13 cellular contexts compared by ENCODE assay signal in the genomic region with DNA sequence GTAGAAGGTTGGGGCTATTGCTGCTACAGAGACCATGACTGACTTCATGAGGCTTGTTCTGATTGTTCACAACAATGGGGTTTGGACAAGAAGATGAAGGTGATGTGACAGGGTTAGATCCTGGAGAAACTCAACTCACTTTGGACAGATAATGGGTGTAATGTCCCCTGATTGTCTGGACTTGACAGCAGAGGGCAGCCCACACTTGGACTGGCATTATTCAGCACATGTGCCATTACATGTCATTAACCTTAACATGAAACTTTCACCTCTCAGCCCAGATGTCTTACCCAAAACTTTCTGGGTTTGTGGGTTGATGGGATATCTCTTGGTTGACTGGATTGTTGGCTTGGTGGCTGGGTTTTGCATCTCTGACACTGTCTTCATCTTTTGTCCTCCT.
DNase-seq lines count a peak whose midpoint lies in the region; ATAC-seq, FAIRE-seq and TF ChIP-seq lines count a peak whose summit lies in the region.
"Had no signal": no experiment of that assay in that cellular context is flagged by ENCODE, and none has a peak within 500 bp of the region (broad histone marks: within the 10 kb centered on the region; RNA-seq: fewer than 3 reads in every experiment).

No MANE protein-coding gene starts in this region.

- FAIRE-seq in frontal cortex (lab: Jason Lieb, UNC): no peak
- FAIRE-seq: G401.6 had no signal

- no TSS peak for BruUV-seq in PC-3 (replicated peaks; lab: Mats Ljungman, UMichigan)

- TF ChIP-seq RAD21 in SK-N-SH (IDR thresholded peaks at IDR 0.05; ENCODE audit: low read length): no peak

- H3K27me3 ChIP-seq in SK-N-SH (ENCODE audit: insufficient read depth) (no peaks in the 10 kb centered on the region), PC-3 (ENCODE audit: low read length) (no peaks in the 10 kb centered on the region), smooth muscle cell (ENCODE audit: low read depth) (no peaks in the 10 kb centered on the region)

- H3K79me2 ChIP-seq in SK-N-SH (ENCODE audit: insufficient read depth) (no peaks in the 10 kb centered on the region), PC-3 (ENCODE audit: low read length) (no peaks in the 10 kb centered on the region), smooth muscle cell (ENCODE audit: low read depth) (no peaks in the 10 kb centered on the region)

- H3F3A ChIP-seq in SK-N-SH (replicated peaks; ENCODE audit: insufficient read depth): no peaks in the 10 kb centered on the region
- no peaks in the 10 kb centered on the region for H3F3A ChIP-seq in PC-3 (ENCODE audit: low read length, unreplicated experiment)
- no peaks in the 10 kb centered on the region for H3F3A ChIP-seq in smooth muscle cell (ENCODE audit: low read depth)

- TF ChIP-seq CTCF in SK-N-SH (IDR thresholded peaks at IDR 0.05): peak; percentile 17; the same call in 1 of the 2 replicates
- no peak for TF ChIP-seq CTCF in PC-3 (conservative IDR thresholded peaks at IDR 0.05; ENCODE audit: low read depth, low read length)
- TF ChIP-seq CTCF in epithelial cell of proximal tubule (conservative IDR thresholded peaks at IDR 0.05; ENCODE audit: low read depth, low read length): peak; percentile 45
- TF ChIP-seq CTCF in smooth muscle cell (IDR thresholded peaks at IDR 0.05; ENCODE audit: borderline replicate concordance, insufficient read depth, poor library complexity, severe bottlenecking): no peak

- H3K9me2 ChIP-seq in SK-N-SH (no peaks in the 10 kb centered on the region), PC-3 (replicated peaks; ENCODE audit: low read length) (no peaks in the 10 kb centered on the region)

- H2AFZ ChIP-seq in SK-N-SH (ENCODE audit: low read depth): no peak overlapping the region
- no peak overlapping the region for H2AFZ ChIP-seq in PC-3 (ENCODE audit: low read length)
- H2AFZ ChIP-seq in smooth muscle cell (ENCODE audit: low read depth): no peak overlapping the region

- H4K20me1 ChIP-seq in SK-N-SH (ENCODE audit: insufficient read depth) (no peaks in the 10 kb centered on the region), PC-3 (ENCODE audit: low read length) (no peaks in the 10 kb centered on the region), smooth muscle cell (ENCODE audit: low read depth) (no peaks in the 10 kb centered on the region)

- no peaks in the 10 kb centered on the region for H3K9me3 ChIP-seq in SK-N-SH
- no peaks in the 10 kb centered on the region for H3K9me3 ChIP-seq in PC-3 (ENCODE audit: low read length)
- no peaks in the 10 kb centered on the region for H3K9me3 ChIP-seq in smooth muscle cell (replicated peaks; ENCODE audit: low read depth)

- DNase-seq in SK-N-SH (no peak), PC-3 (peak; percentile 3), epithelial cell of proximal tubule (ENCODE audit: low read depth) (no peak), smooth muscle cell (lab: John Stamatoyannopoulos, UW; ENCODE audit: unreplicated experiment) (no peak), frontal cortex (ENCODE audit: low spot score in 2 of 2) (no peak), superior temporal gyrus (ENCODE audit: extremely low spot score) (no peak)
- DNase-seq: activated CD8-positive, alpha-beta memory T cell treated with anti-CD3 and anti-CD28 coated beads, Interleukin-2, amount 50 U/mL, for 48 hours; amygdala; naive B cell; Right ventricle myocardium superior had no signal

- ATAC-seq in SK-N-SH treated with all-trans-retinoic acid at 6 μM for 48 hours (no peak), PC-3 (no peak), HG02759 (IDR thresholded peaks at IDR 0.05; ENCODE audit: unreplicated experiment) (no peak)

- POLR2A ChIA-PET in SK-N-SH (lab: Yijun Ruan, JAX): no interaction called here
- POLR2A ChIA-PET in PC-3 (lab: Charles Lee; ENCODE audit: unreplicated experiment): no interaction called here

- intact Hi-C loops in PC-3 (cut with micrococcal nuclease): no loop called here

- TF ChIP-seq EP300 in SK-N-SH (IDR thresholded peaks at IDR 0.05; ENCODE audit: borderline replicate concordance in 1 of 2, low read depth in 1 of 2, low read length in 1 of 2): no peak

- H3K4me2 ChIP-seq in SK-N-SH (0 out of 2 replicates have a peak overlapping the region, but pooled peaks have one; percentile 25), PC-3 (ENCODE audit: low read length) (no peak overlapping the region), smooth muscle cell (peak overlapping the region; percentile 60)

- H3K9ac ChIP-seq in SK-N-SH (0 out of 2 replicates have a peak overlapping the region, but pooled peaks have one; percentile 19), PC-3 (ENCODE audit: low read length) (no peak overlapping the region), smooth muscle cell (ENCODE audit: low read depth) (peak overlapping the region; percentile 71)

- H3K36me3 ChIP-seq in SK-N-SH (replicated peaks in 1 of 2; ENCODE audit: control insufficient read depth in 1 of 2, insufficient read depth in 2 of 2, low read length in 1 of 2) (no peaks in the 10 kb centered on the region), PC-3 (ENCODE audit: low read depth, low read length) (no peaks in the 10 kb centered on the region), smooth muscle cell (ENCODE audit: low read depth) (no peaks in the 10 kb centered on the region)

- peak overlapping the region in 1 of 2 experiments; percentile 88; a peak in 2 of 4 replicates for H3K27ac ChIP-seq in SK-N-SH (ENCODE audit: low read depth in 2 of 2, low read length in 1 of 2)
- no peak overlapping the region for H3K27ac ChIP-seq in PC-3 (ENCODE audit: low read length)
- H3K27ac ChIP-seq in smooth muscle cell (ENCODE audit: low read depth): peak overlapping the region; percentile 96

- CTCF ChIA-PET in SK-N-SH (lab: Yijun Ruan, JAX) (no interaction called here), PC-3 (lab: Charles Lee) (no interaction called here)

- H3K4me3 ChIP-seq in SK-N-SH (ENCODE audit: low read depth in 2 of 2, low read length in 1 of 2) (no peak overlapping the region; a peak in 1 of 4 replicates), PC-3 (ENCODE audit: low read length) (no peak overlapping the region), epithelial cell of proximal tubule (ENCODE audit: low read depth, low read length) (no peak overlapping the region), smooth muscle cell (no peak overlapping the region)

- H3K4me1 ChIP-seq in SK-N-SH (ENCODE audit: control insufficient read depth in 1 of 2, insufficient read depth in 2 of 2, low read depth in 1 of 2, low read length in 1 of 2) (no peaks in the 10 kb centered on the region), PC-3 (ENCODE audit: insufficient read depth, low read length) (no peaks in the 10 kb centered on the region), smooth muscle cell (ENCODE audit: low read depth) (no peaks in the 10 kb centered on the region)

TF ChIP-seq in SK-N-SH, 30 proteins besides CTCF, POLR2A, EP300 and RAD21:
- TF ChIP-seq GABPA (IDR thresholded peaks at IDR 0.05; ENCODE audit: low read depth) (no peak), FOXM1 (IDR thresholded peaks at IDR 0.05; ENCODE audit: low read depth) (no peak), EZH2phosphoT487 (IDR thresholded peaks at IDR 0.05; ENCODE audit: borderline replicate concordance, low read depth) (no peak), MEF2A (IDR thresholded peaks at IDR 0.05; ENCODE audit: borderline replicate concordance, low read depth) (no peak)
- TF ChIP-seq, protein P1, sequence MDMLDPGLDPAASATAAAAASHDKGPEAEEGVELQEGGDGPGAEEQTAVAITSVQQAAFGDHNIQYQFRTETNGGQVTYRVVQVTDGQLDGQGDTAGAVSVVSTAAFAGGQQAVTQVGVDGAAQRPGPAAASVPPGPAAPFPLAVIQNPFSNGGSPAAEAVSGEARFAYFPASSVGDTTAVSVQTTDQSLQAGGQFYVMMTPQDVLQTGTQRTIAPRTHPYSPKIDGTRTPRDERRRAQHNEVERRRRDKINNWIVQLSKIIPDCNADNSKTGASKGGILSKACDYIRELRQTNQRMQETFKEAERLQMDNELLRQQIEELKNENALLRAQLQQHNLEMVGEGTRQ (IDR thresholded peaks at IDR 0.05; ENCODE audit: borderline replicate concordance, low read depth, low read length): no peak

TF ChIP-seq in SK-N-SH treated with all-trans-retinoic acid at 6 μM for 48 hours, 23 proteins besides CTCF, POLR2A, EP300 and RAD21:
- no peak for TF ChIP-seq PPARA (CRISPR knock-in tag; IDR thresholded peaks at IDR 0.05; ENCODE audit: borderline replicate concordance)
TF ChIP-seq in SK-N-SH treated with all-trans-retinoic acid at 6 μM for 48 hours: peak in this region for 0.

Comparison
In these comparisons a context has a peak if more than half of its experiments do, and no peak if none do; other contexts are left out.
1. CTCF ChIP-seq: peak in SK-N-SH (single experiment) and epithelial cell of proximal tubule (single experiment); none in PC-3 (single experiment) and smooth muscle cell (single experiment).